1 cellular context compared by ENCODE assay signal in the genomic region with DNA sequence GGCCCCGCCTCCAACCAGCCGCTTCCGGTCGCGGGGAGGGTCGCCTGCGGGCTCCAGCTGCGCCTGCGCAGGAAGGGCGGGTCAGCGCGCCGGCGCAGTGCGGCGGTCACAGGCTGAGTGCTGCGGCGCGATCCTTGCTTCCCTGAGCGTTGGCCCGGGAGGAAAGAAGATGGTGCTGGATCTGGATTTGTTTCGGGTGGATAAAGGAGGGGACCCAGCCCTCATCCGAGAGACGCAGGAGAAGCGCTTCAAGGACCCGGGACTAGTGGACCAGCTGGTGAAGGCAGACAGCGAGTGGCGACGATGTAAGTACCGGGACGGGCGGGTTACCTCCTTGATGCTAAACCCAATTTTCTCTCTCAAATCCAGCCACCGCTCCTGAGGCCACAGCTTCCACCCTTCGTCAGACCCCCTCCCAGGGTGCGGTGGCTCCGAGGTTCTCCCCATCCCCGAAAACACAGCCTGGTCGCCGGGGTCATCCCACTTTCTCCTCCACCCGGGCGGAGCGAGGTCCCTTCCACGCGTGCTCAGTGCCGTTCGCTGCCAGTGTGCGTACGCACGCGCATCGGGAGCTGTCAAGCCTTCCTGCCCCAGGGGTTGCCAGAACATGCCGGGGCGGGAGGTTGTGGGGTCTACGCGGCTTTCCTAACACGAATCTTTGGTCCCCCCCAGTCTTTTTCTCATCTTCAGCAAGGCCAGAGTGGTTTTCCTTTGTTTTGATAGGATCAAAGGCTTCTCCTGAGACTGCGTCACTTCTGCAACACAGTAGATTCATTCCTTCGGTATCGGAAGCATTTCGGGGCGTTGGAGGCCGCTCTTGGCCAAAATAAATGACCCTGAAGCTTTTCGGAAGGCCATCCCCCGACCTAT.
TF ChIP-seq lines count a peak whose summit lies in the region.

A gene with protein sequence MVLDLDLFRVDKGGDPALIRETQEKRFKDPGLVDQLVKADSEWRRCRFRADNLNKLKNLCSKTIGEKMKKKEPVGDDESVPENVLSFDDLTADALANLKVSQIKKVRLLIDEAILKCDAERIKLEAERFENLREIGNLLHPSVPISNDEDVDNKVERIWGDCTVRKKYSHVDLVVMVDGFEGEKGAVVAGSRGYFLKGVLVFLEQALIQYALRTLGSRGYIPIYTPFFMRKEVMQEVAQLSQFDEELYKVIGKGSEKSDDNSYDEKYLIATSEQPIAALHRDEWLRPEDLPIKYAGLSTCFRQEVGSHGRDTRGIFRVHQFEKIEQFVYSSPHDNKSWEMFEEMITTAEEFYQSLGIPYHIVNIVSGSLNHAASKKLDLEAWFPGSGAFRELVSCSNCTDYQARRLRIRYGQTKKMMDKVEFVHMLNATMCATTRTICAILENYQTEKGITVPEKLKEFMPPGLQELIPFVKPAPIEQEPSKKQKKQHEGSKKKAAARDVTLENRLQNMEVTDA (plus strand): TSS at position 95 of the 870 bp plus-strand sequence. CDS start 75 bp downstream, at position 170.

TF ChIP-seq in WTC11, 78 proteins besides CTCF, POLR2A, EP300 and RAD21 (continued from another document and continues in another):
- TF ChIP-seq, protein P1, sequence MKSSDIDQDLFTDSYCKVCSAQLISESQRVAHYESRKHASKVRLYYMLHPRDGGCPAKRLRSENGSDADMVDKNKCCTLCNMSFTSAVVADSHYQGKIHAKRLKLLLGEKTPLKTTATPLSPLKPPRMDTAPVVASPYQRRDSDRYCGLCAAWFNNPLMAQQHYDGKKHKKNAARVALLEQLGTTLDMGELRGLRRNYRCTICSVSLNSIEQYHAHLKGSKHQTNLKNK (CRISPR knock-in tag; IDR thresholded peaks at IDR 0.05): no peak
- TF ChIP-seq ZNF416 (CRISPR knock-in tag; IDR thresholded peaks at IDR 0.05) (no peak), TEAD1 (CRISPR knock-in tag; IDR thresholded peaks at IDR 0.05) (no peak), SOX15 (CRISPR knock-in tag; IDR thresholded peaks at IDR 0.05) (no peak), SMAD4 (CRISPR knock-in tag; IDR thresholded peaks at IDR 0.05) (no peak), HMGA2 (CRISPR knock-in tag; IDR thresholded peaks at IDR 0.05) (no peak), SMAD3 (CRISPR knock-in tag; IDR thresholded peaks at IDR 0.05; ENCODE audit: borderline replicate concordance) (0 out of 2 replicates have a peak, but pooled peaks have one; percentile 26), ZNF121 (CRISPR knock-in tag; IDR thresholded peaks at IDR 0.05) (no peak), NFYB (CRISPR knock-in tag; conservative IDR thresholded peaks at IDR 0.05; ENCODE audit: low read depth) (no peak), ESRRA (CRISPR knock-in tag; IDR thresholded peaks at IDR 0.05; ENCODE audit: borderline replicate concordance) (no peak), NR2C2 (CRISPR knock-in tag; IDR thresholded peaks at IDR 0.05) (no peak), CBFB (CRISPR knock-in tag; IDR thresholded peaks at IDR 0.05; ENCODE audit: low read depth) (no peak), NFE2L1 (CRISPR knock-in tag; IDR thresholded peaks at IDR 0.05) (no peak), ZNF423 (CRISPR knock-in tag; IDR thresholded peaks at IDR 0.05) (no peak), JUN (CRISPR knock-in tag; IDR thresholded peaks at IDR 0.05) (no peak), MXD4 (CRISPR knock-in tag; IDR thresholded peaks at IDR 0.05; ENCODE audit: borderline replicate concordance) (no peak), TP53 (CRISPR knock-in tag; IDR thresholded peaks at IDR 0.05) (no peak)
- TF ChIP-seq, protein P2, sequence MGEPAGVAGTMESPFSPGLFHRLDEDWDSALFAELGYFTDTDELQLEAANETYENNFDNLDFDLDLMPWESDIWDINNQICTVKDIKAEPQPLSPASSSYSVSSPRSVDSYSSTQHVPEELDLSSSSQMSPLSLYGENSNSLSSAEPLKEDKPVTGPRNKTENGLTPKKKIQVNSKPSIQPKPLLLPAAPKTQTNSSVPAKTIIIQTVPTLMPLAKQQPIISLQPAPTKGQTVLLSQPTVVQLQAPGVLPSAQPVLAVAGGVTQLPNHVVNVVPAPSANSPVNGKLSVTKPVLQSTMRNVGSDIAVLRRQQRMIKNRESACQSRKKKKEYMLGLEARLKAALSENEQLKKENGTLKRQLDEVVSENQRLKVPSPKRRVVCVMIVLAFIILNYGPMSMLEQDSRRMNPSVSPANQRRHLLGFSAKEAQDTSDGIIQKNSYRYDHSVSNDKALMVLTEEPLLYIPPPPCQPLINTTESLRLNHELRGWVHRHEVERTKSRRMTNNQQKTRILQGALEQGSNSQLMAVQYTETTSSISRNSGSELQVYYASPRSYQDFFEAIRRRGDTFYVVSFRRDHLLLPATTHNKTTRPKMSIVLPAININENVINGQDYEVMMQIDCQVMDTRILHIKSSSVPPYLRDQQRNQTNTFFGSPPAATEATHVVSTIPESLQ (CRISPR knock-in tag; IDR thresholded peaks at IDR 0.05): no peak
- TF ChIP-seq, protein P3, sequence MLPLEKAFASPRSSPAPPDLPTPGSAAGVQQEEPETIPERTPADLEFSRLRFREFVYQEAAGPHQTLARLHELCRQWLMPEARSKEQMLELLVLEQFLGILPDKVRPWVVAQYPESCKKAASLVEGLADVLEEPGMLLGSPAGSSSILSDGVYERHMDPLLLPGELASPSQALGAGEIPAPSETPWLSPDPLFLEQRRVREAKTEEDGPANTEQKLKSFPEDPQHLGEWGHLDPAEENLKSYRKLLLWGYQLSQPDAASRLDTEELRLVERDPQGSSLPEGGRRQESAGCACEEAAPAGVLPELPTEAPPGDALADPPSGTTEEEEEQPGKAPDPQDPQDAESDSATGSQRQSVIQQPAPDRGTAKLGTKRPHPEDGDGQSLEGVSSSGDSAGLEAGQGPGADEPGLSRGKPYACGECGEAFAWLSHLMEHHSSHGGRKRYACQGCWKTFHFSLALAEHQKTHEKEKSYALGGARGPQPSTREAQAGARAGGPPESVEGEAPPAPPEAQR (CRISPR knock-in tag; IDR thresholded peaks at IDR 0.05): no peak
- TF ChIP-seq, protein P4, sequence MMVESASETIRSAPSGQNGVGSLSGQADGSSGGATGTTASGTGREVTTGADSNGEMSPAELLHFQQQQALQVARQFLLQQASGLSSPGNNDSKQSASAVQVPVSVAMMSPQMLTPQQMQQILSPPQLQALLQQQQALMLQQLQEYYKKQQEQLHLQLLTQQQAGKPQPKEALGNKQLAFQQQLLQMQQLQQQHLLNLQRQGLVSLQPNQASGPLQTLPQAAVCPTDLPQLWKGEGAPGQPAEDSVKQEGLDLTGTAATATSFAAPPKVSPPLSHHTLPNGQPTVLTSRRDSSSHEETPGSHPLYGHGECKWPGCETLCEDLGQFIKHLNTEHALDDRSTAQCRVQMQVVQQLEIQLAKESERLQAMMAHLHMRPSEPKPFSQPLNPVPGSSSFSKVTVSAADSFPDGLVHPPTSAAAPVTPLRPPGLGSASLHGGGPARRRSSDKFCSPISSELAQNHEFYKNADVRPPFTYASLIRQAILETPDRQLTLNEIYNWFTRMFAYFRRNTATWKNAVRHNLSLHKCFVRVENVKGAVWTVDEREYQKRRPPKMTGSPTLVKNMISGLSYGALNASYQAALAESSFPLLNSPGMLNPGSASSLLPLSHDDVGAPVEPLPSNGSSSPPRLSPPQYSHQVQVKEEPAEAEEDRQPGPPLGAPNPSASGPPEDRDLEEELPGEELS (CRISPR knock-in tag; IDR thresholded peaks at IDR 0.05): no peak
- TF ChIP-seq, protein P5, sequence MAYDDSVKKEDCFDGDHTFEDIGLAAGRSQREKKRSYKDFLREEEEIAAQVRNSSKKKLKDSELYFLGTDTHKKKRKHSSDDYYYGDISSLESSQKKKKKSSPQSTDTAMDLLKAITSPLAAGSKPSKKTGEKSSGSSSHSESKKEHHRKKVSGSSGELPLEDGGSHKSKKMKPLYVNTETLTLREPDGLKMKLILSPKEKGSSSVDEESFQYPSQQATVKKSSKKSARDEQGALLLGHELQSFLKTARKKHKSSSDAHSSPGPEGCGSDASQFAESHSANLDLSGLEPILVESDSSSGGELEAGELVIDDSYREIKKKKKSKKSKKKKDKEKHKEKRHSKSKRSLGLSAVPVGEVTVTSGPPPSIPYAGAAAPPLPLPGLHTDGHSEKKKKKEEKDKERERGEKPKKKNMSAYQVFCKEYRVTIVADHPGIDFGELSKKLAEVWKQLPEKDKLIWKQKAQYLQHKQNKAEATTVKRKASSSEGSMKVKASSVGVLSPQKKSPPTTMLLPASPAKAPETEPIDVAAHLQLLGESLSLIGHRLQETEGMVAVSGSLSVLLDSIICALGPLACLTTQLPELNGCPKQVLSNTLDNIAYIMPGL (CRISPR knock-in tag; IDR thresholded peaks at IDR 0.05): no peak; the same call in 1 of the 2 replicates
- TF ChIP-seq, protein P6, sequence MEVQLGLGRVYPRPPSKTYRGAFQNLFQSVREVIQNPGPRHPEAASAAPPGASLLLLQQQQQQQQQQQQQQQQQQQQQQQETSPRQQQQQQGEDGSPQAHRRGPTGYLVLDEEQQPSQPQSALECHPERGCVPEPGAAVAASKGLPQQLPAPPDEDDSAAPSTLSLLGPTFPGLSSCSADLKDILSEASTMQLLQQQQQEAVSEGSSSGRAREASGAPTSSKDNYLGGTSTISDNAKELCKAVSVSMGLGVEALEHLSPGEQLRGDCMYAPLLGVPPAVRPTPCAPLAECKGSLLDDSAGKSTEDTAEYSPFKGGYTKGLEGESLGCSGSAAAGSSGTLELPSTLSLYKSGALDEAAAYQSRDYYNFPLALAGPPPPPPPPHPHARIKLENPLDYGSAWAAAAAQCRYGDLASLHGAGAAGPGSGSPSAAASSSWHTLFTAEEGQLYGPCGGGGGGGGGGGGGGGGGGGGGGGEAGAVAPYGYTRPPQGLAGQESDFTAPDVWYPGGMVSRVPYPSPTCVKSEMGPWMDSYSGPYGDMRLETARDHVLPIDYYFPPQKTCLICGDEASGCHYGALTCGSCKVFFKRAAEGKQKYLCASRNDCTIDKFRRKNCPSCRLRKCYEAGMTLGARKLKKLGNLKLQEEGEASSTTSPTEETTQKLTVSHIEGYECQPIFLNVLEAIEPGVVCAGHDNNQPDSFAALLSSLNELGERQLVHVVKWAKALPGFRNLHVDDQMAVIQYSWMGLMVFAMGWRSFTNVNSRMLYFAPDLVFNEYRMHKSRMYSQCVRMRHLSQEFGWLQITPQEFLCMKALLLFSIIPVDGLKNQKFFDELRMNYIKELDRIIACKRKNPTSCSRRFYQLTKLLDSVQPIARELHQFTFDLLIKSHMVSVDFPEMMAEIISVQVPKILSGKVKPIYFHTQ (CRISPR knock-in tag; IDR thresholded peaks at IDR 0.05): no peak
- TF ChIP-seq, protein P7, sequence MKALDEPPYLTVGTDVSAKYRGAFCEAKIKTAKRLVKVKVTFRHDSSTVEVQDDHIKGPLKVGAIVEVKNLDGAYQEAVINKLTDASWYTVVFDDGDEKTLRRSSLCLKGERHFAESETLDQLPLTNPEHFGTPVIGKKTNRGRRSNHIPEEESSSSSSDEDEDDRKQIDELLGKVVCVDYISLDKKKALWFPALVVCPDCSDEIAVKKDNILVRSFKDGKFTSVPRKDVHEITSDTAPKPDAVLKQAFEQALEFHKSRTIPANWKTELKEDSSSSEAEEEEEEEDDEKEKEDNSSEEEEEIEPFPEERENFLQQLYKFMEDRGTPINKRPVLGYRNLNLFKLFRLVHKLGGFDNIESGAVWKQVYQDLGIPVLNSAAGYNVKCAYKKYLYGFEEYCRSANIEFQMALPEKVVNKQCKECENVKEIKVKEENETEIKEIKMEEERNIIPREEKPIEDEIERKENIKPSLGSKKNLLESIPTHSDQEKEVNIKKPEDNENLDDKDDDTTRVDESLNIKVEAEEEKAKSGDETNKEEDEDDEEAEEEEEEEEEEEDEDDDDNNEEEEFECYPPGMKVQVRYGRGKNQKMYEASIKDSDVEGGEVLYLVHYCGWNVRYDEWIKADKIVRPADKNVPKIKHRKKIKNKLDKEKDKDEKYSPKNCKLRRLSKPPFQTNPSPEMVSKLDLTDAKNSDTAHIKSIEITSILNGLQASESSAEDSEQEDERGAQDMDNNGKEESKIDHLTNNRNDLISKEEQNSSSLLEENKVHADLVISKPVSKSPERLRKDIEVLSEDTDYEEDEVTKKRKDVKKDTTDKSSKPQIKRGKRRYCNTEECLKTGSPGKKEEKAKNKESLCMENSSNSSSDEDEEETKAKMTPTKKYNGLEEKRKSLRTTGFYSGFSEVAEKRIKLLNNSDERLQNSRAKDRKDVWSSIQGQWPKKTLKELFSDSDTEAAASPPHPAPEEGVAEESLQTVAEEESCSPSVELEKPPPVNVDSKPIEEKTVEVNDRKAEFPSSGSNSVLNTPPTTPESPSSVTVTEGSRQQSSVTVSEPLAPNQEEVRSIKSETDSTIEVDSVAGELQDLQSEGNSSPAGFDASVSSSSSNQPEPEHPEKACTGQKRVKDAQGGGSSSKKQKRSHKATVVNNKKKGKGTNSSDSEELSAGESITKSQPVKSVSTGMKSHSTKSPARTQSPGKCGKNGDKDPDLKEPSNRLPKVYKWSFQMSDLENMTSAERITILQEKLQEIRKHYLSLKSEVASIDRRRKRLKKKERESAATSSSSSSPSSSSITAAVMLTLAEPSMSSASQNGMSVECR (CRISPR knock-in tag; IDR thresholded peaks at IDR 0.05; ENCODE audit: borderline replicate concordance): 0 out of 2 replicates have a peak, but pooled peaks have one; percentile 11
- TF ChIP-seq, protein P8, sequence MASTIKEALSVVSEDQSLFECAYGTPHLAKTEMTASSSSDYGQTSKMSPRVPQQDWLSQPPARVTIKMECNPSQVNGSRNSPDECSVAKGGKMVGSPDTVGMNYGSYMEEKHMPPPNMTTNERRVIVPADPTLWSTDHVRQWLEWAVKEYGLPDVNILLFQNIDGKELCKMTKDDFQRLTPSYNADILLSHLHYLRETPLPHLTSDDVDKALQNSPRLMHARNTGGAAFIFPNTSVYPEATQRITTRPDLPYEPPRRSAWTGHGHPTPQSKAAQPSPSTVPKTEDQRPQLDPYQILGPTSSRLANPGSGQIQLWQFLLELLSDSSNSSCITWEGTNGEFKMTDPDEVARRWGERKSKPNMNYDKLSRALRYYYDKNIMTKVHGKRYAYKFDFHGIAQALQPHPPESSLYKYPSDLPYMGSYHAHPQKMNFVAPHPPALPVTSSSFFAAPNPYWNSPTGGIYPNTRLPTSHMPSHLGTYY (CRISPR knock-in tag; IDR thresholded peaks at IDR 0.05): no peak
- TF ChIP-seq, protein P9, sequence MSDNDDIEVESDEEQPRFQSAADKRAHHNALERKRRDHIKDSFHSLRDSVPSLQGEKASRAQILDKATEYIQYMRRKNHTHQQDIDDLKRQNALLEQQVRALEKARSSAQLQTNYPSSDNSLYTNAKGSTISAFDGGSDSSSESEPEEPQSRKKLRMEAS (CRISPR knock-in tag; IDR thresholded peaks at IDR 0.05): peak; percentile 46; the same call in 1 of the 2 replicates
- TF ChIP-seq, protein P10, sequence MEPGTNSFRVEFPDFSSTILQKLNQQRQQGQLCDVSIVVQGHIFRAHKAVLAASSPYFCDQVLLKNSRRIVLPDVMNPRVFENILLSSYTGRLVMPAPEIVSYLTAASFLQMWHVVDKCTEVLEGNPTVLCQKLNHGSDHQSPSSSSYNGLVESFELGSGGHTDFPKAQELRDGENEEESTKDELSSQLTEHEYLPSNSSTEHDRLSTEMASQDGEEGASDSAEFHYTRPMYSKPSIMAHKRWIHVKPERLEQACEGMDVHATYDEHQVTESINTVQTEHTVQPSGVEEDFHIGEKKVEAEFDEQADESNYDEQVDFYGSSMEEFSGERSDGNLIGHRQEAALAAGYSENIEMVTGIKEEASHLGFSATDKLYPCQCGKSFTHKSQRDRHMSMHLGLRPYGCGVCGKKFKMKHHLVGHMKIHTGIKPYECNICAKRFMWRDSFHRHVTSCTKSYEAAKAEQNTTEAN (CRISPR knock-in tag; IDR thresholded peaks at IDR 0.05): no peak
- TF ChIP-seq, protein P11, sequence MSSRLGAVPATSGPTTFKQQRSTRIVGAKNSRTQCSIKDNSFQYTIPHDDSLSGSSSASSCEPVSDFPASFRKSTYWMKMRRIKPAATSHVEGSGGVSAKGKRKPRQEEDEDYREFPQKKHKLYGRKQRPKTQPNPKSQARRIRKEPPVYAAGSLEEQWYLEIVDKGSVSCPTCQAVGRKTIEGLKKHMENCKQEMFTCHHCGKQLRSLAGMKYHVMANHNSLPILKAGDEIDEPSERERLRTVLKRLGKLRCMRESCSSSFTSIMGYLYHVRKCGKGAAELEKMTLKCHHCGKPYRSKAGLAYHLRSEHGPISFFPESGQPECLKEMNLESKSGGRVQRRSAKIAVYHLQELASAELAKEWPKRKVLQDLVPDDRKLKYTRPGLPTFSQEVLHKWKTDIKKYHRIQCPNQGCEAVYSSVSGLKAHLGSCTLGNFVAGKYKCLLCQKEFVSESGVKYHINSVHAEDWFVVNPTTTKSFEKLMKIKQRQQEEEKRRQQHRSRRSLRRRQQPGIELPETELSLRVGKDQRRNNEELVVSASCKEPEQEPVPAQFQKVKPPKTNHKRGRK (CRISPR knock-in tag; IDR thresholded peaks at IDR 0.05; ENCODE audit: borderline replicate concordance): no peak
